Comparison of ENCODE assay signal across 1 cellular context in genomic region chr16:17245727-17246576, GRCh38.
TF ChIP-seq lines count a peak whose summit lies in the region.

No MANE protein-coding gene starts in this region.

TF ChIP-seq in GM12878, 131 proteins besides CTCF, POLR2A, EP300 and RAD21 (continued from another document):
- no peak for TF ChIP-seq ZBTB4 (CRISPR knock-in tag; IDR thresholded peaks at IDR 0.05)
- TF ChIP-seq YBX1 (IDR thresholded peaks at IDR 0.05) = no peak
- TF ChIP-seq MEF2A (IDR thresholded peaks at IDR 0.05; ENCODE audit: insufficient read depth, low read depth, low read length) = no peak
- TF ChIP-seq SIX5 (IDR thresholded peaks at IDR 0.05; ENCODE audit: low read depth, low read length, severe bottlenecking) = no peak
